In the genomic region with DNA sequence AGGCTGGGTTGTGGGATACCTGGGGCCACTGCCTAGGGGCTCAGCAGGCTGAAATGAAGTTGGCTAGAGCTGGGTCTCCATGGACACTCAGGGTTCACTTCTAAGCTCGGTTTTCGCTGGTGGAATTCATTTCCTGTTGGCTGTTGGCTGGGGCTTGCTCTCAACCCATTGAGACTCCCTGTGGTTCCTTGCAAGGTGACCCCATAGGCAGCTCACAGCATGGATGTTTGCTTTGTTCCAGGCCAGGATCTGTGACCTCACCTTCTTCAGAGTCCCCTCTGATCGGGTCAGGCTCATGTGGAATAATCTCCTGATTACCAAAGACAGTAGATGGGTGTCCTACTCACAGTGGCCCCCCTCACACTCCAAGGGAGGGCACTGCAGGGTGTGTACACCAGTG, we compare ENCODE assay signal across 22 cellular contexts.
"Had no signal": no experiment of that assay in that cellular context is flagged by ENCODE, and none has a peak within 500 bp of the region (broad histone marks: within the 10 kb centered on the region; RNA-seq: fewer than 3 reads in every experiment).

No MANE protein-coding gene starts in this region.

- H3K36me3 ChIP-seq: esophagus squamous epithelium, gastroesophageal sphincter, neural progenitor cell, right lobe of liver, tibial nerve had no signal

- H3K4me1 Mint-ChIP-seq: naive thymus-derived CD8-positive, alpha-beta T cell; stimulated activated memory B cell treated with anti-CD40 and anti-IgM and Interleukin-4, amounts not matched to agents 10 μg/mL and 1 μg/mL and 100 μg/mL, for 72 hours had no signal

- H3K4me3 ChIP-seq: esophagus squamous epithelium, gastroesophageal sphincter, hepatocyte, mucosa of descending colon, neural progenitor cell, psoas muscle, right lobe of liver, tibial nerve had no signal

- ATAC-seq: effector memory CD8-positive, alpha-beta T cell; gastroesophageal sphincter; mucosa of descending colon; naive thymus-derived CD8-positive, alpha-beta T cell; psoas muscle; right lobe of liver; stimulated activated memory B cell treated with anti-CD40 and anti-IgM and Interleukin-4, amounts not matched to agents 10 μg/mL and 1 μg/mL and 100 μg/mL, for 72 hours had no signal

- H3K9ac ChIP-seq: neural progenitor cell, parathyroid adenoma had no signal

- H3K27ac ChIP-seq: esophagus squamous epithelium, gastroesophageal sphincter, hepatocyte, neural progenitor cell, parathyroid adenoma, psoas muscle, right lobe of liver, tibial nerve had no signal

- H3K36me3 Mint-ChIP-seq: naive thymus-derived CD8-positive, alpha-beta T cell; neural progenitor cell; stimulated activated memory B cell treated with anti-CD40 and anti-IgM and Interleukin-4, amounts not matched to agents 10 μg/mL and 1 μg/mL and 100 μg/mL, for 72 hours had no signal

- H3K4me3 Mint-ChIP-seq: dendritic cell treated with granulocyte-macrophage colony-stimulating factor and Interleukin-4, amounts not matched to agents 40 ng/mL and 50 ng/mL, for 4 days; effector memory CD8-positive, alpha-beta T cell; naive thymus-derived CD8-positive, alpha-beta T cell; neural progenitor cell; stimulated activated memory B cell treated with anti-CD40 and anti-IgM and Interleukin-4, amounts not matched to agents 10 μg/mL and 1 μg/mL and 100 μg/mL, for 72 hours; stimulated activated naive CD8-positive, alpha-beta T cell treated with anti-CD3 and anti-CD28 coated beads, Interleukin-15, Interleukin-2, amounts not matched to agents 100 ng/mL and 50 ng/mL, for 24 hours had no signal

- H3K4me1 ChIP-seq: gastroesophageal sphincter, neural progenitor cell, parathyroid adenoma, psoas muscle, right lobe of liver, tibial nerve had no signal

- DNase-seq: effector memory CD8-positive, alpha-beta T cell; esophagus squamous epithelium; foreskin fibroblast; glutamatergic neuron; kidney glomerular epithelial cell; mammary epithelial cell; mucosa of descending colon; naive thymus-derived CD8-positive, alpha-beta T cell; occipital lobe; psoas muscle; retina; right lobe of liver; stimulated activated CD4-positive, alpha-beta T cell treated with anti-CD3 and anti-CD28 coated beads, Interleukin-4, amount 100 ng/mL, for 1 hour; stimulated activated CD8-positive, alpha-beta memory T cell treated with anti-CD3 and anti-CD28 coated beads, Interleukin-4, amount 100 ng/mL, for 48 hours had no signal

- H3K27ac Mint-ChIP-seq: dendritic cell treated with granulocyte-macrophage colony-stimulating factor and Interleukin-4, amounts not matched to agents 40 ng/mL and 50 ng/mL, for 4 days; effector memory CD8-positive, alpha-beta T cell; naive thymus-derived CD8-positive, alpha-beta T cell; neural progenitor cell; stimulated activated memory B cell treated with anti-CD40 and anti-IgM and Interleukin-4, amounts not matched to agents 10 μg/mL and 1 μg/mL and 100 μg/mL, for 72 hours; stimulated activated naive CD8-positive, alpha-beta T cell treated with anti-CD3 and anti-CD28 coated beads, Interleukin-15, Interleukin-2, amounts not matched to agents 100 ng/mL and 50 ng/mL, for 24 hours had no signal

- H3K9me3 ChIP-seq: esophagus squamous epithelium, gastroesophageal sphincter, mucosa of descending colon, psoas muscle, right lobe of liver, tibial nerve had no signal

- H3K27me3 Mint-ChIP-seq: stimulated activated naive CD8-positive, alpha-beta T cell treated with anti-CD3 and anti-CD28 coated beads, Interleukin-15, Interleukin-2, amounts not matched to agents 100 ng/mL and 50 ng/mL, for 24 hours had no signal

- H3K27me3 ChIP-seq: esophagus squamous epithelium, gastroesophageal sphincter, hepatocyte, neural progenitor cell, right lobe of liver, tibial nerve had no signal

- H3K9me3 Mint-ChIP-seq: dendritic cell treated with granulocyte-macrophage colony-stimulating factor and Interleukin-4, amounts not matched to agents 40 ng/mL and 50 ng/mL, for 4 days; effector memory CD8-positive, alpha-beta T cell; naive thymus-derived CD8-positive, alpha-beta T cell; stimulated activated memory B cell treated with anti-CD40 and anti-IgM and Interleukin-4, amounts not matched to agents 10 μg/mL and 1 μg/mL and 100 μg/mL, for 72 hours; stimulated activated naive CD8-positive, alpha-beta T cell treated with anti-CD3 and anti-CD28 coated beads, Interleukin-15, Interleukin-2, amounts not matched to agents 100 ng/mL and 50 ng/mL, for 24 hours had no signal
